28 cellular contexts compared by ENCODE assay signal in genomic region chr3:181572432-181572831, GRCh38.
"Had no signal": no experiment of that assay in that cellular context is flagged by ENCODE, and none has a peak within 500 bp of the region (broad histone marks: within the 10 kb centered on the region; RNA-seq: fewer than 3 reads in every experiment).

No MANE protein-coding gene starts in this region.

- DNase-seq: activated B cell treated with CpG ODN at 0.5 μM for 24 hours; activated CD4-positive, alpha-beta memory T cell treated with anti-CD3 and anti-CD28 coated beads for 36 hours; activated CD4-positive, alpha-beta T cell treated with anti-CD3 and anti-CD28 coated beads for 4 hours; activated CD4-positive, alpha-beta T cell treated with anti-CD3 and anti-CD28 coated beads, Interleukin-2, amount 10 ng/mL, durations not matched to agents 24 days and 14 days; activated CD4-positive, alpha-beta T cell treated with anti-CD3 and anti-CD28 coated beads, Interleukin-2, amount 50 U/mL, for 1 hour; activated CD4-positive, alpha-beta T cell treated with anti-CD3 and anti-CD28 coated beads, Interleukin-2, amount 50 U/mL, for 4 hours; activated CD4-positive, CD25-positive, alpha-beta regulatory T cell treated with anti-CD3 and anti-CD28 coated beads, Interleukin-2, amount 50 U/mL, for 72 hours; activated CD8-positive, alpha-beta memory T cell treated with anti-CD3 and anti-CD28 coated beads, Interleukin-2, amount 50 U/mL, for 4 hours; activated CD8-positive, alpha-beta T cell treated with anti-CD3 and anti-CD28 coated beads for 36 hours; activated effector memory CD4-positive, alpha-beta T cell treated with Interleukin-2 at 50 U/mL for 16 hours; activated gamma-delta T cell; activated naive CD4-positive, alpha-beta T cell treated with anti-CD3 and anti-CD28 coated beads, Interleukin-2, amount 10 ng/mL, durations not matched to agents 7 days and 5 days; activated naive CD4-positive, alpha-beta T cell treated with Interleukin-2 at 50 U/mL for 16 hours; activated naive CD8-positive, alpha-beta T cell treated with anti-CD3 and anti-CD28 coated beads, Interleukin-2, amount 10 ng/mL, durations not matched to agents 7 days and 5 days; activated naive CD8-positive, alpha-beta T cell treated with anti-CD3 and anti-CD28 coated beads, Interleukin-2, amount 50 U/mL, for 24 hours; activated T-cell treated with anti-CD3 and anti-CD28 coated beads for 4 hours; activated T-cell treated with anti-CD3 and anti-CD28 coated beads, Interleukin-2, amount 50 U/mL, for 1 hour; activated T-cell treated with anti-CD3 and anti-CD28 coated beads, Interleukin-2, amount 50 U/mL, for 4 hours; activated T-cell treated with anti-CD3 and anti-CD28 coated beads, Interleukin-2, amount 50 U/mL, for 72 hours; amygdala; anterior cingulate cortex; central memory CD4-positive, alpha-beta T cell; T-helper 1 cell; T-helper 2 cell; T-helper 9 cell had no signal

- H3K4me3 ChIP-seq: ascending aorta, cardiac muscle cell had no signal

- ATAC-seq: activated CD8-positive, alpha-beta T cell treated with anti-CD3 and anti-CD28 coated beads for 36 hours; activated naive CD8-positive, alpha-beta T cell treated with anti-CD3 and anti-CD28 coated beads, Interleukin-2, amount 50 U/mL, for 24 hours; activated T-cell treated with anti-CD3 and anti-CD28 coated beads, Interleukin-2, amount 50 U/mL, for 4 hours; activated T-cell treated with anti-CD3 and anti-CD28 coated beads, Interleukin-2, amount 50 U/mL, for 72 hours had no signal

- H3K9me3 ChIP-seq: ascending aorta had no signal

- H3K4me1 ChIP-seq: ascending aorta had no signal

- H3K27me3 ChIP-seq: ascending aorta, cardiac muscle cell had no signal

- H3K36me3 ChIP-seq: ascending aorta, cardiac muscle cell had no signal

- H3K27ac ChIP-seq: ascending aorta, cardiac muscle cell, VCaP had no signal
